21 cellular contexts compared by ENCODE assay signal in genomic region chr3:115999001-115999400, GRCh38.
A peak's percentile ranks its signal among the peaks of the same experiment; 100 is the strongest.
DNase-seq lines count a peak whose midpoint lies in the region; ATAC-seq and TF ChIP-seq lines count a peak whose summit lies in the region.
"Had no signal": no experiment of that assay in that cellular context is flagged by ENCODE, and none has a peak within 500 bp of the region (broad histone marks: within the 10 kb centered on the region; RNA-seq: fewer than 3 reads in every experiment).

No MANE protein-coding gene starts in this region.

- H3K27ac ChIP-seq in angular gyrus (ENCODE audit: low read depth, low read length) (peak overlapping the region; percentile 32), ovary (no peak overlapping the region)
- H3K27ac ChIP-seq: vagina had no signal

- in situ Hi-C loops in G401 (cut with HindIII; ENCODE audit: low sequenced_read_pairs) = no loop called here

- no peaks in the 10 kb centered on the region for H3K9me3 ChIP-seq in ovary
- H3K9me3 ChIP-seq: vagina had no signal

- H3K4me1 ChIP-seq in ovary (ENCODE audit: insufficient read depth) = no peaks in the 10 kb centered on the region
- H3K4me1 ChIP-seq: vagina had no signal

- WGBS in ovary, 3 donors = 41 to 53% (median 46%) methylated on average over 4 of the region's 4 CpGs

- no peak overlapping the region for H3K4me3 ChIP-seq in ovary
- H3K4me3 ChIP-seq: vagina had no signal

- no peak for ATAC-seq in HG03280 (IDR thresholded peaks at IDR 0.05; ENCODE audit: unreplicated experiment)

- TF ChIP-seq POLR2A in ovary (IDR thresholded peaks at IDR 0.05) = no peak

- intact Hi-C loops in ovary (cut with DNase I) = no loop called here

- H3K36me3 ChIP-seq in ovary = no peaks in the 10 kb centered on the region
- H3K36me3 ChIP-seq: vagina had no signal

- DNase-seq in G401 (ENCODE audit: low spot score) = peak; percentile 82
- peak; percentile 58 for DNase-seq in inferior parietal cortex (ENCODE audit: extremely low spot score)
- peak; percentile 49 for DNase-seq in putamen (ENCODE audit: low spot score)
- no peak for DNase-seq in NCI-H2196 (lab: John Stamatoyannopoulos, UW; ENCODE audit: unreplicated experiment)
- no peak for DNase-seq in HK-2 (ENCODE audit: unreplicated experiment)
- DNase-seq in ovary = no peak
- DNase-seq: activated CD4-positive, alpha-beta T cell treated with anti-CD3 and anti-CD28 coated beads, Interleukin-2, amount 10 ng/mL, durations not matched to agents 7 days and 5 days; activated CD8-positive, alpha-beta memory T cell treated with anti-CD3 and anti-CD28 coated beads, Interleukin-2, amount 50 U/mL, for 48 hours; activated effector memory CD4-positive, alpha-beta T cell treated with anti-CD3 and anti-CD28 coated beads, Interleukin-2, amount 50 U/mL, for 16 hours; CD4-positive, alpha-beta T cell; DND-41; erythroblast; NCI-H1048; NCI-H2081; Right ventricle myocardium superior; small intestine; stimulated activated CD4-positive, alpha-beta T cell treated with anti-CD3 and anti-CD28 coated beads, Interleukin-4, amount 100 ng/mL, for 1 hour; T-helper 1 cell had no signal

- no peak for TF ChIP-seq EP300 in ovary (IDR thresholded peaks at IDR 0.05)

- TF ChIP-seq CTCF in ovary (IDR thresholded peaks at IDR 0.05) = no peak

- no peaks in the 10 kb centered on the region for H3K27me3 ChIP-seq in ovary
- H3K27me3 ChIP-seq: vagina had no signal

Comparison
In these comparisons a context has a peak if more than half of its experiments do, and no peak if none do; other contexts are left out.
1. DNase-seq: peak in G401 (single experiment), inferior parietal cortex (single experiment) and putamen (single experiment); none in NCI-H2196 (single experiment), HK-2 (single experiment) and ovary (0 of 5).